21 cellular contexts compared by ENCODE assay signal in the genomic region with DNA sequence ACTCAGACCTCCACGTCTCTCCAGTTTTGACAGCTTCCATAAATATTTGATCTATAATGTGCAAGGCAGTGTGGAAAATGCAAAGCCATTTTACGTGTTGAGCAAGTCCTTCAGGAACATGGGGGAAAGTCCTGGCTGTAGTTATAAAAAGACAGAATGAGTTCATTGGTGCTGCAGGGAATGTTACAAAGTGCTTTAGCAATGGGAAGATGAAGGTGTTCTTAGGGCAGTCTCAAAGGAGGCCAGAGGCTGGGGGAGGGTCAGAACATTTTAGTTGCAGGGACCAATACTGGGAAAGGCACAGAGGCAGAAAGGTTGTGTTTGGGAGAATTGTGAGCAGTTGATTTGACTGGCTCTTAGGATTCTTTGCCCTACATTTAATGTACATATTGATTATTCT. TPM values are rescaled to one million over a fixed set of nuclear protein-coding genes. Genes with fewer than 3 reads are reported as not detected.
DNase-seq lines count a peak whose midpoint lies in the region; ATAC-seq, FAIRE-seq and TF ChIP-seq lines count a peak whose summit lies in the region.
"Had no signal": no experiment of that assay in that cellular context is flagged by ENCODE, and none has a peak within 500 bp of the region (broad histone marks: within the 10 kb centered on the region; RNA-seq: fewer than 3 reads in every experiment).

No MANE protein-coding gene starts in this region.

- H3K36me3 ChIP-seq in GM23338 (ENCODE audit: insufficient read depth) (no peaks in the 10 kb centered on the region), H1 (ENCODE audit: control insufficient read depth in 2 of 4, insufficient read depth in 4 of 4, low read length in 3 of 4) (no peaks in the 10 kb centered on the region)
- H3K36me3 ChIP-seq: MG63, SJSA1 had no signal

- DNase-seq in GM23338 (ENCODE audit: low spot score): peak; percentile 12
- no peak for DNase-seq in H1 (ENCODE audit: low read depth in 1 of 2, low spot score in 2 of 2)
- DNase-seq in nephron progenitor cell: no peak
- DNase-seq in retina: peak; percentile 25
- DNase-seq in COLO829 (ENCODE audit: low spot score): no peak
- DNase-seq in NCI-H187 treated with DMSO at 0.1 percent for 48 hours (lab: John Stamatoyannopoulos, UW): no peak
- DNase-seq in medulla oblongata (ENCODE audit: extremely low spot score): no peak
- DNase-seq: C1 segment of cervical spinal cord; Calu3; CD8-positive, alpha-beta T cell; DND-41; H9; KG1; MG63; NCI-H1105 treated with DMSO at 0.1 percent for 48 hours; NCI-H2081; NCI-H2227 treated with DMSO at 0.1 percent for 48 hours; NCI-H526 treated with DMSO at 0.1 percent for 48 hours; Right ventricle myocardium superior; RPMI8226 had no signal

- H3K27ac ChIP-seq in GM23338 (ENCODE audit: low read depth) (no peak overlapping the region), H1 (ENCODE audit: low read depth, low read length) (no peak overlapping the region)
- H3K27ac ChIP-seq: SJSA1 had no signal

- H4K20me1 ChIP-seq in GM23338 (replicated peaks; ENCODE audit: insufficient read depth) (peaks cover 16% of the 10 kb centered on the region), H1 (replicated peaks in 1 of 2; ENCODE audit: control insufficient read depth in 1 of 2, insufficient read depth in 2 of 2, low read length in 2 of 2) (no peaks in the 10 kb centered on the region)

- no peak overlapping the region for H4K5ac ChIP-seq in H1 (ENCODE audit: insufficient read length, low read depth, low read length)

- H3K14ac ChIP-seq in H1 (ENCODE audit: insufficient read length): no peak overlapping the region

- no peak overlapping the region for H2BK120ac ChIP-seq in H1 (replicated peaks; ENCODE audit: low read depth, low read length)

- H3K4me1 Mint-ChIP-seq in GM23338 (peaks cover 14% of the 10 kb centered on the region; the same call in 2 of the 3 replicates), nephron progenitor cell (peaks cover 22% of the 10 kb centered on the region)

- H3K27ac Mint-ChIP-seq in GM23338 (no peak overlapping the region; the same call in 1 of the 2 replicates), nephron progenitor cell (peak overlapping the region; percentile 11)
- H3K27ac Mint-ChIP-seq: CD8-positive, alpha-beta T cell had no signal

- no peak overlapping the region for H4K8ac ChIP-seq in H1 (ENCODE audit: extremely low read depth, insufficient read depth, low read length)

- H2BK20ac ChIP-seq in H1 (ENCODE audit: low read length): no peak overlapping the region

- peak; percentile 53 for ATAC-seq in GM23338
- ATAC-seq: CD8-positive, alpha-beta T cell had no signal

- peaks cover 2% of the 10 kb centered on the region for H3K27me3 Mint-ChIP-seq in GM23338 (ENCODE audit: insufficient read depth, low read depth, poor library complexity)
- H3K27me3 Mint-ChIP-seq in nephron progenitor cell (ENCODE audit: low read depth, poor library complexity): peaks cover 6% of the 10 kb centered on the region

- H4K91ac ChIP-seq in H1 (replicated peaks; ENCODE audit: insufficient read length, low read length): no peak overlapping the region

- H2AFZ ChIP-seq in GM23338 (no peak overlapping the region), H1 (ENCODE audit: low read length) (no peak overlapping the region)

- no peak overlapping the region for H3K4me3 Mint-ChIP-seq in GM23338
- no peak overlapping the region for H3K4me3 Mint-ChIP-seq in nephron progenitor cell
- H3K4me3 Mint-ChIP-seq: CD8-positive, alpha-beta T cell; H9 had no signal

- H3K4me1 ChIP-seq in GM23338 (ENCODE audit: insufficient read depth): peaks cover 14% of the 10 kb centered on the region
- H3K4me1 ChIP-seq in H1 (replicated peaks in 1 of 4; ENCODE audit: control insufficient read depth in 3 of 4, insufficient read depth in 4 of 4, low read length in 3 of 4): peaks cover 0 to 3% (median 0%) of the 10 kb centered on the region in 4 experiments; a peak in 3 of 7 replicates
- H3K4me1 ChIP-seq: SJSA1 had no signal

- WGBS in H1 (ENCODE audit: extremely low coverage in 1 of 2, insufficient coverage in 1 of 2, insufficient read length in 1 of 2, insufficient replicate concordance in 2 of 2, low coverage in 1 of 2, low lambda C conversion rate in 2 of 2, missing lambda C conversion rate in 1 of 2), 2 experiments: 82% methylated on average over 2 of the region's 2 CpGs; no CpG with 5 or more reads in 1 of the 2 experiments

- H3K9me2 ChIP-seq in GM23338 (ENCODE audit: insufficient read depth): no peaks in the 10 kb centered on the region

- H3K9me3 Mint-ChIP-seq in GM23338 (no peaks in the 10 kb centered on the region), nephron progenitor cell (no peaks in the 10 kb centered on the region)
- H3K9me3 Mint-ChIP-seq: CD8-positive, alpha-beta T cell; H9 had no signal

- H3K4me3 ChIP-seq in GM23338 (no peak overlapping the region), H1 (ENCODE audit: extremely low read depth in 1 of 4, insufficient read depth in 2 of 4, low read depth in 3 of 4, low read length in 4 of 4) (no peak overlapping the region)
- H3K4me3 ChIP-seq: MG63, SJSA1 had no signal

- H3F3A ChIP-seq in GM23338 (replicated peaks; ENCODE audit: low read depth): no peaks in the 10 kb centered on the region

- H3K18ac ChIP-seq in H1 (ENCODE audit: extremely low read depth, low read length): no peak overlapping the region

- H3K23me2 ChIP-seq in H1 (ENCODE audit: low read depth, low read length): no peaks in the 10 kb centered on the region

- TF ChIP-seq CTCF in GM23338 (conservative IDR thresholded peaks at IDR 0.05; ENCODE audit: low read depth in 2 of 2) (no peak), H1 (IDR thresholded peaks at IDR 0.05; ENCODE audit: control extremely low read depth in 1 of 3, insufficient read depth in 1 of 3, low read depth in 1 of 3, low read length in 3 of 3) (no peak), nephron progenitor cell (IDR thresholded peaks at IDR 0.05) (no peak)

- H3K36me3 Mint-ChIP-seq in GM23338 (ENCODE audit: low read depth) (no peaks in the 10 kb centered on the region), nephron progenitor cell (ENCODE audit: low read depth) (no peaks in the 10 kb centered on the region)

- H3K4ac ChIP-seq in H1 (replicated peaks; ENCODE audit: insufficient read length, low read depth, low read length): no peak overlapping the region

- no peak overlapping the region for H2AK5ac ChIP-seq in H1 (ENCODE audit: low read depth, low read length)

- no peak overlapping the region for H3K4me2 ChIP-seq in GM23338
- H3K4me2 ChIP-seq in H1 (ENCODE audit: insufficient read depth in 1 of 2, low read depth in 2 of 2, low read length in 2 of 2): no peak overlapping the region

- no peaks in the 10 kb centered on the region for H3K9me3 ChIP-seq in H1 (ENCODE audit: insufficient read depth in 2 of 2, low read depth in 1 of 2, low read length in 1 of 2)
- H3K9me3 ChIP-seq: MG63, SJSA1 had no signal

- H3K23ac ChIP-seq in H1 (ENCODE audit: insufficient read length): no peak overlapping the region

- no peak for TF ChIP-seq EP300 in H1 (IDR thresholded peaks at IDR 0.05; ENCODE audit: borderline replicate concordance in 1 of 2, low read depth in 2 of 2, low read length in 2 of 2)

- H2BK12ac ChIP-seq in H1 (ENCODE audit: low read depth, low read length): no peak overlapping the region; the same call in 1 of the 2 replicates

- H3K27me3 ChIP-seq in GM23338 (ENCODE audit: insufficient read depth) (no peaks in the 10 kb centered on the region), H1 (replicated peaks in 1 of 4; ENCODE audit: control insufficient read depth in 3 of 4, extremely low read depth in 1 of 4, insufficient read depth in 3 of 4, low read length in 3 of 4) (no peaks in the 10 kb centered on the region)
- H3K27me3 ChIP-seq: MG63, SJSA1 had no signal

- no peak overlapping the region for H2BK15ac ChIP-seq in H1 (ENCODE audit: low read length)

- peak; percentile 58 for FAIRE-seq in H1 (lab: Jason Lieb, UNC)

- H3K56ac ChIP-seq in H1 (replicated peaks; ENCODE audit: insufficient read length, low read depth, low read length): no peak overlapping the region

- no peak for TF ChIP-seq POLR2A in H1 (IDR thresholded peaks at IDR 0.05; ENCODE audit: control extremely low read depth in 1 of 2, low read depth in 2 of 2, low read length in 2 of 2)

- no peak overlapping the region for H2BK5ac ChIP-seq in H1 (ENCODE audit: low read depth, low read length)

- H3K79me2 ChIP-seq in GM23338 (replicated peaks; ENCODE audit: insufficient read depth): peaks cover 3% of the 10 kb centered on the region; the same call in 1 of the 2 replicates
- no peaks in the 10 kb centered on the region for H3K79me2 ChIP-seq in H1 (ENCODE audit: control insufficient read depth in 1 of 2, insufficient read depth in 2 of 2, low read length in 2 of 2)

- no peak overlapping the region for H3K9ac ChIP-seq in H1 (replicated peaks in 1 of 4; ENCODE audit: extremely low read depth in 1 of 4, low read depth in 3 of 4, low read length in 3 of 4)

- CTCF ChIA-PET in H1 (lab: Charles Lee; ENCODE audit: partially characterized antibody): interaction anchor here (0.9 to 1.5 kb wide), 3 partner anchors 48 to 111 kb away, joined by 3 to 4 read pairs (median 3); no protein-coding TSS in a partner anchor

- POLR2A ChIA-PET in H1 (lab: Charles Lee; ENCODE audit: partially characterized antibody): interaction anchor here (1.1 kb wide), 1 partner anchor 17 kb away, joined by 3 read pairs; no protein-coding TSS in a partner anchor

- no peak for TF ChIP-seq RAD21 in H1 (IDR thresholded peaks at IDR 0.05 in 1 of 2, conservative IDR thresholded peaks at IDR 0.05 in 1 of 2; ENCODE audit: low read depth in 2 of 2, low read length in 2 of 2)

- H3K79me1 ChIP-seq in H1 (ENCODE audit: low read depth, low read length): peaks cover 3% of the 10 kb centered on the region

TF ChIP-seq in GM23338, 12 proteins besides CTCF, POLR2A, EP300 and RAD21 (continues in another document):
- TF ChIP-seq EZH2phosphoT487 (IDR thresholded peaks at IDR 0.05; ENCODE audit: unreplicated experiment): no peak
- TF ChIP-seq STAT1 (IDR thresholded peaks at IDR 0.05; ENCODE audit: unreplicated experiment): no peak

TF ChIP-seq in H1, 55 proteins besides CTCF, POLR2A, EP300 and RAD21 (continues in another document):
- TF ChIP-seq EGR1 (IDR thresholded peaks at IDR 0.05; ENCODE audit: borderline replicate concordance, low read depth, low read length) (no peak), POLR2AphosphoS5 (IDR thresholded peaks at IDR 0.05; ENCODE audit: low read depth, low read length) (no peak), NRF1 (IDR thresholded peaks at IDR 0.05; ENCODE audit: low read depth, low read length) (no peak)

RNA-seq across cellular contexts. Expression of gene CNNM2, which starts 27.9 kb away (rescaled TPM):
- 23.8 and 31.3 TPM in 2 replicates for total RNA-seq in GM23338 (2014; rRNA removed; shearing (Covaris generic))
- 4.5 and 5.2 TPM in 2 replicates for polyA plus RNA-seq in GM23338 (2016; fragmentation: Nextera tagmentation; extraction: Ambion mirVana)
- 20.3 and 23.6 TPM in 2 replicates for total RNA-seq in H1 (2021; fragmentation: NEBNext Ultra II Directional; extraction: Animal tissue kit (Norgen Biotek cat#: 25700))
- 7.3 and 13.7 TPM in 2 replicates for polyA plus RNA-seq in H1 (2011; rRNA removed)
- polyA plus RNA-seq in H1 (2011; cell fraction: cytosol; rRNA removed): 7.4 TPM
- 16.4 TPM for polyA plus RNA-seq in H1 (2011; cell fraction: nucleus; rRNA removed)
- polyA plus RNA-seq in H1 (2012, experiment 1 of 2): 11.3 to 13.5 TPM (median 11.4 TPM) in 4 replicates
- polyA plus RNA-seq in H1 (2012, experiment 2 of 2): 10.5 TPM
- polyA plus RNA-seq in H1 (2013, experiment 1 of 2): 14.2 TPM
- 14.9 TPM for polyA plus RNA-seq in H1 (2013, experiment 2 of 2)
- polyA minus RNA-seq in H1 (2011; rRNA and poly(A)+ RNA removed): 15.6 and 19.5 TPM in 2 replicates
- polyA minus RNA-seq in H1 (2011; cell fraction: cytosol; rRNA and poly(A)+ RNA removed): 16.2 TPM
- polyA minus RNA-seq in H1 (2011; cell fraction: nucleus; rRNA and poly(A)+ RNA removed): 25.8 TPM

Comparison
In these comparisons a context has a peak if more than half of its experiments do, and no peak if none do; other contexts are left out.
1. DNase-seq: peak in GM23338 (single experiment) and retina (single experiment); none in H1 (0 of 2), nephron progenitor cell (single experiment), COLO829 (single experiment), NCI-H187 treated with DMSO at 0.1 percent for 48 hours (single experiment) and medulla oblongata (single experiment).